8 cellular contexts compared by ENCODE assay signal in the genomic region with DNA sequence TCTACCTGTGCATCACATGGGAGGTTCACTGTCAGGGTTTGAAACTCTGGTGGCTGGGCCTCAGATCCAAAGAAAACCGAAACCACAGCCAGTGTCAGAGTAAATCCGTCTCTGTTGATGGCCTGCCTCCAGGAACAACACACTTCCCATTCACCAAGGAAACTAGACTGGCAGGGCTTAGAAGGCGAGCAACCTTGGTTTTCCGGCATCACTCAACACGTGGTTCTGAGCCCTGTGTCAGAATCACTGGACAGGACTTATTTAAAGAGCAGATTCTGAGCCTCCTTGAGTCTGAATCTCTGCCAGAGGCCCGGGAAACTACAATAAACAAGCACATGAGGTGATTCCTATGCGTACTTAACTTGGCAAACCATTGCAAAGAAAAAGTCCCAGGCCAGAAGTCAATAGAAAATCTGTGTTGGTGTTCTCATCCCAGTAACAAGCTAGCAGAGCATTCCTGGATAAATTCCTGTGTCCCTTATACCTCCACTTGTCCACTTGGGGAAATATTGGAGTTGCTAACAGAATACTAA.
A peak's percentile ranks its signal among the peaks of the same experiment; 100 is the strongest.
DNase-seq lines count a peak whose midpoint lies in the region; ATAC-seq, FAIRE-seq and TF ChIP-seq lines count a peak whose summit lies in the region.

No MANE protein-coding gene starts in this region.

- ATAC-seq in WTC11 (peak; percentile 25), heart left ventricle (peak in 3 of 4 donors; percentile 53 to 55 (median 54)), psoas muscle (peak; percentile 13 to 74 (median 42)), natural killer cell (no peak)

- H3K9me3 ChIP-seq in heart left ventricle (no peaks in the 10 kb centered on the region), psoas muscle (no peaks in the 10 kb centered on the region)

- peaks cover 0 to 3% (median 0%) of the 10 kb centered on the region in 9 donors for H3K27me3 ChIP-seq in heart left ventricle
- H3K27me3 ChIP-seq in psoas muscle (ENCODE audit: insufficient read depth in 3 of 3, low read length in 2 of 3), result no peaks in the 10 kb centered on the region

- H3K4me3 Mint-ChIP-seq in WTC11, result no peak overlapping the region
- no peak overlapping the region for H3K4me3 Mint-ChIP-seq in natural killer cell

- no peak for FAIRE-seq in RCC 7860 (lab: Jason Lieb, UNC)
- FAIRE-seq in GM12892 (lab: Jason Lieb, UNC), result no peak

- H3K27ac ChIP-seq in heart left ventricle, result peak overlapping the region in 3 of 12 donors; percentile 24 to 53 (median 37)
- H3K27ac ChIP-seq in psoas muscle, result no peak overlapping the region

- H3K9me3 Mint-ChIP-seq in WTC11 (no peaks in the 10 kb centered on the region), natural killer cell (peaks cover 0 to 6% of the 10 kb centered on the region in 2 donors)

- H3K27ac Mint-ChIP-seq in WTC11 (no peak overlapping the region), natural killer cell (no peak overlapping the region)

- H3K4me3 ChIP-seq in heart left ventricle (peak overlapping the region in 2 of 12 donors; percentile 13 to 14), psoas muscle (no peak overlapping the region)

- H3K27me3 Mint-ChIP-seq in WTC11 (ENCODE audit: low read depth) (no peaks in the 10 kb centered on the region), natural killer cell (ENCODE audit: low read depth in 2 of 2) (no peaks in the 10 kb centered on the region)

- no peak for TF ChIP-seq POLR2A in heart left ventricle (IDR thresholded peaks at IDR 0.05)
- no peak for TF ChIP-seq POLR2A in GM12892 (IDR thresholded peaks at IDR 0.05; ENCODE audit: low read depth, low read length)

- peaks cover 0 to 2% (median 0%) of the 10 kb centered on the region in 12 donors for H3K4me1 ChIP-seq in heart left ventricle
- H3K4me1 ChIP-seq in psoas muscle, result no peaks in the 10 kb centered on the region

- DNase-seq in Ammon's horn (ENCODE audit: low spot score) (peak; percentile 40), WTC11 (ENCODE audit: low spot score) (no peak), heart left ventricle (peak in 1 of 5 donors; percentile 30), psoas muscle (peak; percentile 35 to 56), RCC 7860 (ENCODE audit: low spot score) (no peak), SW 1271 (lab: John Stamatoyannopoulos, UW) (no peak), natural killer cell (no peak), GM12892 (ENCODE audit: insufficient read length) (no peak)

- CTCF ChIA-PET in WTC11 (lab: Charles Lee), result interaction anchor here (1.0 kb wide), 1 partner anchor 73 kb away, joined by 4 read pairs; no protein-coding TSS in a partner anchor

- TF ChIP-seq CTCF in WTC11 (IDR thresholded peaks at IDR 0.05) (no peak), heart left ventricle (IDR thresholded peaks at IDR 0.05) (no peak), psoas muscle (IDR thresholded peaks at IDR 0.05) (no peak), natural killer cell (IDR thresholded peaks at IDR 0.05) (no peak)

- H3K4me1 Mint-ChIP-seq in WTC11 (peaks cover 19% of the 10 kb centered on the region), natural killer cell (no peaks in the 10 kb centered on the region)

- H3K36me3 ChIP-seq in heart left ventricle (no peaks in the 10 kb centered on the region), psoas muscle (ENCODE audit: insufficient read depth in 1 of 2, low read depth in 1 of 2) (no peaks in the 10 kb centered on the region)

- POLR2A ChIA-PET in WTC11 (lab: Charles Lee), result no interaction called here

- 64 to 70% (median 68%) methylated on average over 7 of the region's 7 CpGs for WGBS in heart left ventricle, 4 donors
- WGBS in psoas muscle, 3 donors, result 13 to 46% (median 26%) methylated on average over 7 of the region's 7 CpGs

- no peaks in the 10 kb centered on the region for H3K36me3 Mint-ChIP-seq in WTC11
- H3K36me3 Mint-ChIP-seq in natural killer cell, result no peaks in the 10 kb centered on the region

- intact Hi-C loops in heart left ventricle (cut with DNase I), result no loop called here
- intact Hi-C loops in psoas muscle (cut with DNase I), result no loop called here
- intact Hi-C loops in natural killer cell (cut with micrococcal nuclease), result no loop called here

TF ChIP-seq in WTC11, 78 proteins besides CTCF, POLR2A, EP300 and RAD21:
- TF ChIP-seq ZMAT4 (CRISPR knock-in tag; IDR thresholded peaks at IDR 0.05), result no peak
- TF ChIP-seq, protein P1, sequence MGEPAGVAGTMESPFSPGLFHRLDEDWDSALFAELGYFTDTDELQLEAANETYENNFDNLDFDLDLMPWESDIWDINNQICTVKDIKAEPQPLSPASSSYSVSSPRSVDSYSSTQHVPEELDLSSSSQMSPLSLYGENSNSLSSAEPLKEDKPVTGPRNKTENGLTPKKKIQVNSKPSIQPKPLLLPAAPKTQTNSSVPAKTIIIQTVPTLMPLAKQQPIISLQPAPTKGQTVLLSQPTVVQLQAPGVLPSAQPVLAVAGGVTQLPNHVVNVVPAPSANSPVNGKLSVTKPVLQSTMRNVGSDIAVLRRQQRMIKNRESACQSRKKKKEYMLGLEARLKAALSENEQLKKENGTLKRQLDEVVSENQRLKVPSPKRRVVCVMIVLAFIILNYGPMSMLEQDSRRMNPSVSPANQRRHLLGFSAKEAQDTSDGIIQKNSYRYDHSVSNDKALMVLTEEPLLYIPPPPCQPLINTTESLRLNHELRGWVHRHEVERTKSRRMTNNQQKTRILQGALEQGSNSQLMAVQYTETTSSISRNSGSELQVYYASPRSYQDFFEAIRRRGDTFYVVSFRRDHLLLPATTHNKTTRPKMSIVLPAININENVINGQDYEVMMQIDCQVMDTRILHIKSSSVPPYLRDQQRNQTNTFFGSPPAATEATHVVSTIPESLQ (CRISPR knock-in tag; IDR thresholded peaks at IDR 0.05), result no peak
- TF ChIP-seq, protein P2, sequence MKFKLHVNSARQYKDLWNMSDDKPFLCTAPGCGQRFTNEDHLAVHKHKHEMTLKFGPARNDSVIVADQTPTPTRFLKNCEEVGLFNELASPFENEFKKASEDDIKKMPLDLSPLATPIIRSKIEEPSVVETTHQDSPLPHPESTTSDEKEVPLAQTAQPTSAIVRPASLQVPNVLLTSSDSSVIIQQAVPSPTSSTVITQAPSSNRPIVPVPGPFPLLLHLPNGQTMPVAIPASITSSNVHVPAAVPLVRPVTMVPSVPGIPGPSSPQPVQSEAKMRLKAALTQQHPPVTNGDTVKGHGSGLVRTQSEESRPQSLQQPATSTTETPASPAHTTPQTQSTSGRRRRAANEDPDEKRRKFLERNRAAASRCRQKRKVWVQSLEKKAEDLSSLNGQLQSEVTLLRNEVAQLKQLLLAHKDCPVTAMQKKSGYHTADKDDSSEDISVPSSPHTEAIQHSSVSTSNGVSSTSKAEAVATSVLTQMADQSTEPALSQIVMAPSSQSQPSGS (CRISPR knock-in tag; IDR thresholded peaks at IDR 0.05; ENCODE audit: borderline replicate concordance, low read depth), result no peak
- TF ChIP-seq, protein P3, sequence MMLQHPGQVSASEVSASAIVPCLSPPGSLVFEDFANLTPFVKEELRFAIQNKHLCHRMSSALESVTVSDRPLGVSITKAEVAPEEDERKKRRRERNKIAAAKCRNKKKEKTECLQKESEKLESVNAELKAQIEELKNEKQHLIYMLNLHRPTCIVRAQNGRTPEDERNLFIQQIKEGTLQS (CRISPR knock-in tag; conservative IDR thresholded peaks at IDR 0.05), result no peak
- TF ChIP-seq ZNF138 (CRISPR knock-in tag; conservative IDR thresholded peaks at IDR 0.05), result no peak
- no peak for TF ChIP-seq SMAD4 (CRISPR knock-in tag; IDR thresholded peaks at IDR 0.05)
- TF ChIP-seq CBFB (CRISPR knock-in tag; IDR thresholded peaks at IDR 0.05; ENCODE audit: low read depth), result no peak
- TF ChIP-seq, protein P4, sequence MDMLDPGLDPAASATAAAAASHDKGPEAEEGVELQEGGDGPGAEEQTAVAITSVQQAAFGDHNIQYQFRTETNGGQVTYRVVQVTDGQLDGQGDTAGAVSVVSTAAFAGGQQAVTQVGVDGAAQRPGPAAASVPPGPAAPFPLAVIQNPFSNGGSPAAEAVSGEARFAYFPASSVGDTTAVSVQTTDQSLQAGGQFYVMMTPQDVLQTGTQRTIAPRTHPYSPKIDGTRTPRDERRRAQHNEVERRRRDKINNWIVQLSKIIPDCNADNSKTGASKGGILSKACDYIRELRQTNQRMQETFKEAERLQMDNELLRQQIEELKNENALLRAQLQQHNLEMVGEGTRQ (CRISPR knock-in tag; IDR thresholded peaks at IDR 0.05), result no peak
- TF ChIP-seq ZNF317 (CRISPR knock-in tag; IDR thresholded peaks at IDR 0.05; ENCODE audit: borderline replicate concordance, low read depth), result no peak
- TF ChIP-seq ESRRA (CRISPR knock-in tag; IDR thresholded peaks at IDR 0.05; ENCODE audit: borderline replicate concordance), result no peak
- TF ChIP-seq, protein P5, sequence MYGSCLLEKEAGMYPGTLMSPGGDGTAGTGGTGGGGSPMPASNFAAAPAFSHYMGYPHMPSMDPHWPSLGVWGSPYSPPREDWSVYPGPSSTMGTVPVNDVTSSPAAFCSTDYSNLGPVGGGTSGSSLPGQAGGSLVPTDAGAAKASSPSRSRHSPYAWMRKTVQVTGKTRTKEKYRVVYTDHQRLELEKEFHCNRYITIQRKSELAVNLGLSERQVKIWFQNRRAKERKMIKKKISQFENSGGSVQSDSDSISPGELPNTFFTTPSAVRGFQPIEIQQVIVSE (CRISPR knock-in tag; IDR thresholded peaks at IDR 0.05; ENCODE audit: borderline replicate concordance), result no peak
- TF ChIP-seq, protein P6, sequence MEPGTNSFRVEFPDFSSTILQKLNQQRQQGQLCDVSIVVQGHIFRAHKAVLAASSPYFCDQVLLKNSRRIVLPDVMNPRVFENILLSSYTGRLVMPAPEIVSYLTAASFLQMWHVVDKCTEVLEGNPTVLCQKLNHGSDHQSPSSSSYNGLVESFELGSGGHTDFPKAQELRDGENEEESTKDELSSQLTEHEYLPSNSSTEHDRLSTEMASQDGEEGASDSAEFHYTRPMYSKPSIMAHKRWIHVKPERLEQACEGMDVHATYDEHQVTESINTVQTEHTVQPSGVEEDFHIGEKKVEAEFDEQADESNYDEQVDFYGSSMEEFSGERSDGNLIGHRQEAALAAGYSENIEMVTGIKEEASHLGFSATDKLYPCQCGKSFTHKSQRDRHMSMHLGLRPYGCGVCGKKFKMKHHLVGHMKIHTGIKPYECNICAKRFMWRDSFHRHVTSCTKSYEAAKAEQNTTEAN (CRISPR knock-in tag; IDR thresholded peaks at IDR 0.05), result no peak

Comparison
In these comparisons a context has a peak if more than half of its experiments do, and no peak if none do; other contexts are left out.
1. DNase-seq: peak in Ammon's horn (single experiment) and psoas muscle (2 of 2); none in WTC11 (single experiment), RCC 7860 (single experiment), SW 1271 (0 of 2), natural killer cell (single experiment) and GM12892 (single experiment).
2. ATAC-seq: peak in WTC11 (single experiment), heart left ventricle (3 of 4) and psoas muscle (4 of 4); none in natural killer cell (0 of 3).